8 cellular contexts compared by ENCODE assay signal in the genomic region with DNA sequence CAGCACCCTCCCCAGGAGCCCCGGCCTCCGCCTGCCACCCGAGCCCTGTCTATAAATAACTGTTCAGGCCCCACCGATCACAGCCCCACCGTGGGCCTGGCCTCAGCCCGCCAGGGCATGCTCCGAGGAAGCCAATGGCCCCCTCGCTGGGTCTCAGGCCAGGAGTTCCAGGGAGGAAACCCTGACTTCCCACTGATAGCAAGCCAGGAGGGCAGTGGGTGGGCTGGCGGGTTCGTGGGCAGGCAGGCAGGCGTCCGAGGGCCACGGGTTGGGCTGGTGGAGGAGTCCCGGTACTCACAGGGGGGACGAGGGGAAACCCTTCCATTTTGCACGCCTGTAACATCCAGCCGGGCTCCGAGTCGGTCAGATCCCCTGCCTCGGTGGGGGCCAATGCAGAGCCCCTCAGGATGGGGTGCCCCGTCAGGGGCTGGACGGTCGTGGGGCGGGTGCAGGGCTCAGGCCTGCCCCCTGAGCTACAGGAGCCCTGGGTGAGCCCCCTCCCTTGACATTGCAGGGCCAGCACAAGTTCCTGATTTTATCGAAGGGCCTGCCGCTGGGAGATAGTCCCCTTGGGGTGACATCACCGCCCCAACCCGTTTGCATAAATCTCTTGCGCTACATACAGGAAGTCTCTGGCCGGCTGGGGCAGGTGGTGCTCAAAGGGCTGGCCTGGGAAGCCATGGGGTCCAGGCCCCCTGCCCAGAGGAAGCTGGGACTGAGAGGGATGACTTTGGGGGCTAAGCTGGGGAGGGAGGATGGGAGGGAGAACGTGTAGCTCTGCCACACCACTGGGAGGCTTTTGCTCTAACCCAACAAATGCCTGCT. TPM values are rescaled to one million over a fixed set of nuclear protein-coding genes. Genes with fewer than 3 reads are reported as not detected.
A peak's percentile ranks its signal among the peaks of the same experiment; 100 is the strongest.
DNase-seq lines count a peak whose midpoint lies in the region; ATAC-seq and TF ChIP-seq lines count a peak whose summit lies in the region.

A gene (minus strand): TSS at position 537 of the 825 bp plus-strand sequence. CDS start 194 bp downstream, at position 343.

- WGBS in suprapubic skin: 73% methylated on average over 17 of the region's 31 CpGs

- H3K36me3 Mint-ChIP-seq in activated CD4-positive, alpha-beta memory T cell treated with anti-CD3 and anti-CD28 coated beads, Interleukin-2, amount 10 ng/mL, durations not matched to agents 7 days and 5 days (ENCODE audit: low read depth): no peaks in the 10 kb centered on the region

- no peak for TF ChIP-seq CTCF in suprapubic skin (IDR thresholded peaks at IDR 0.05)

- CTCF ChIA-PET in activated CD4-positive, alpha-beta memory T cell treated with anti-CD3 and anti-CD28 coated beads, Interleukin-2, amount 10 ng/mL, durations not matched to agents 7 days and 5 days (lab: Charles Lee): interaction anchor here (0.5 to 1.5 kb wide), 4 partner anchors 9 to 415 kb away, joined by 3 read pairs; no protein-coding TSS in a partner anchor

- no peaks in the 10 kb centered on the region for H3K27me3 Mint-ChIP-seq in activated CD4-positive, alpha-beta memory T cell treated with anti-CD3 and anti-CD28 coated beads, Interleukin-2, amount 10 ng/mL, durations not matched to agents 7 days and 5 days

- no peaks in the 10 kb centered on the region for H3K9me3 ChIP-seq in suprapubic skin

- ATAC-seq in GM18508 (IDR thresholded peaks at IDR 0.05; ENCODE audit: insufficient read depth, unreplicated experiment) (peak; percentile 60), HG02623 (IDR thresholded peaks at IDR 0.05; ENCODE audit: unreplicated experiment) (peak; percentile 79), left ventricle myocardium superior (peak; percentile 50)

- intact Hi-C loops in left ventricle myocardium superior (cut with micrococcal nuclease): loop anchor here (10.0 kb wide), 1 partner anchor 77 kb away; no protein-coding TSS in a partner anchor

- H3K36me3 ChIP-seq in suprapubic skin: no peaks in the 10 kb centered on the region

- H3K27ac ChIP-seq in suprapubic skin: peak within 1 kb of the TSS; percentile 71

- TF ChIP-seq EP300 in suprapubic skin (IDR thresholded peaks at IDR 0.05): no peak

- POLR2A ChIA-PET in activated CD4-positive, alpha-beta memory T cell treated with anti-CD3 and anti-CD28 coated beads, Interleukin-2, amount 10 ng/mL, durations not matched to agents 7 days and 5 days (lab: Charles Lee): no interaction called here

- H3K27me3 ChIP-seq in suprapubic skin: no peaks in the 10 kb centered on the region

- H3K27ac Mint-ChIP-seq in activated CD4-positive, alpha-beta memory T cell treated with anti-CD3 and anti-CD28 coated beads, Interleukin-2, amount 10 ng/mL, durations not matched to agents 7 days and 5 days: no peak within 1 kb of the TSS

- no peaks in the 10 kb centered on the region for H3K4me1 Mint-ChIP-seq in activated CD4-positive, alpha-beta memory T cell treated with anti-CD3 and anti-CD28 coated beads, Interleukin-2, amount 10 ng/mL, durations not matched to agents 7 days and 5 days

- peaks cover 8% of the 10 kb centered on the region for H3K4me1 ChIP-seq in suprapubic skin

- DNase-seq in NOMO-1 treated with dmso at 0.1 percent for 144 hours (lab: John Stamatoyannopoulos, UW; ENCODE audit: unreplicated experiment) (peak; percentile 92), left ventricle myocardium superior (peak; percentile 69), suprapubic skin (ENCODE audit: low spot score in 2 of 2) (peak in 1 of 2 donors; percentile 70), dermis blood vessel endothelial cell (no peak), DMS79 (lab: John Stamatoyannopoulos, UW) (no peak)
- DNase-seq in activated CD4-positive, alpha-beta memory T cell treated with anti-CD3 and anti-CD28 coated beads, Interleukin-2, amount 10 ng/mL, durations not matched to agents 7 days and 5 days: no peak

- no peak within 1 kb of the TSS for H3K4me3 Mint-ChIP-seq in activated CD4-positive, alpha-beta memory T cell treated with anti-CD3 and anti-CD28 coated beads, Interleukin-2, amount 10 ng/mL, durations not matched to agents 7 days and 5 days

- TF ChIP-seq POLR2A in suprapubic skin (IDR thresholded peaks at IDR 0.05): peak in 1 of 2 donors; percentile 43

- H3K4me3 ChIP-seq in suprapubic skin: peak within 1 kb of the TSS; percentile 42

- H3K9me3 Mint-ChIP-seq in activated CD4-positive, alpha-beta memory T cell treated with anti-CD3 and anti-CD28 coated beads, Interleukin-2, amount 10 ng/mL, durations not matched to agents 7 days and 5 days: no peaks in the 10 kb centered on the region

RNA-seq across cellular contexts. Expression of the gene that starts here (rescaled TPM):
- total RNA-seq in left ventricle myocardium superior (11.2 TPM), suprapubic skin (10 to 100 TPM in 2 of 4 donors, 1 to 10 TPM in 2; 4.7 to 13.4 (median 9.8) TPM), dermis blood vessel endothelial cell (not detected in 2 replicates)
- not detected for total RNA-seq in activated CD4-positive, alpha-beta memory T cell treated with anti-CD3 and anti-CD28 coated beads, Interleukin-2, amount 10 ng/mL, durations not matched to agents 7 days and 5 days

Comparison
In these comparisons a context has a peak if more than half of its experiments do, and no peak if none do; other contexts are left out.
1. DNase-seq: peak in NOMO-1 treated with dmso at 0.1 percent for 144 hours (single experiment) and left ventricle myocardium superior (single experiment); none in dermis blood vessel endothelial cell (single experiment), DMS79 (single experiment) and activated CD4-positive, alpha-beta memory T cell treated with anti-CD3 and anti-CD28 coated beads, Interleukin-2, amount 10 ng/mL, durations not matched to agents 7 days and 5 days (single experiment).
2. Peak in every context shown above with its lines, with median percentiles within 50 percentile points of each other: ATAC-seq.